In the genomic region with DNA sequence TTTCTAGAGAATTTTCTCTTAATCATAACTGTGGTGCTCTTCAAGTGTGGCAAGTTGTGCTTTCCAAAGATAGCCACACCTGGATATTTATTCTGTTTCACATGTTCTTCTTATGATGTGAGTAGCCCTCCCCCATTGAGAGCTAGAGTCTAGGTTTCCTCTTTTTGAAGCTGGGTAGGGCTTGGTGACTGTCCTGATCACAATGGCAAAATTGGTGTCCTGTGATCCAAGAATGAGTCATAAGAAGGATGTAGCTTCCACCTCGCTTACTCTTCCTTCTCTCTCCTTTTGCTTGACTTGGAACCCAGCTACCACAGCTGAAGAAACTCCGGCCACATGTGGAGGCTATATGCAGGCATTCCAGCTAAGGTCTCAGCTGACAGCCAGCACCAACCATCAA, we compare ENCODE assay signal across 1 cellular context.
TF ChIP-seq lines count a peak whose summit lies in the region.

No MANE protein-coding gene starts in this region.

TF ChIP-seq in IMR-90, 13 proteins besides CTCF, POLR2A, EP300 and RAD21 (continued from another document):
- TF ChIP-seq, protein P1, sequence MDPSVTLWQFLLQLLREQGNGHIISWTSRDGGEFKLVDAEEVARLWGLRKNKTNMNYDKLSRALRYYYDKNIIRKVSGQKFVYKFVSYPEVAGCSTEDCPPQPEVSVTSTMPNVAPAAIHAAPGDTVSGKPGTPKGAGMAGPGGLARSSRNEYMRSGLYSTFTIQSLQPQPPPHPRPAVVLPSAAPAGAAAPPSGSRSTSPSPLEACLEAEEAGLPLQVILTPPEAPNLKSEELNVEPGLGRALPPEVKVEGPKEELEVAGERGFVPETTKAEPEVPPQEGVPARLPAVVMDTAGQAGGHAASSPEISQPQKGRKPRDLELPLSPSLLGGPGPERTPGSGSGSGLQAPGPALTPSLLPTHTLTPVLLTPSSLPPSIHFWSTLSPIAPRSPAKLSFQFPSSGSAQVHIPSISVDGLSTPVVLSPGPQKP (IDR thresholded peaks at IDR 0.05; ENCODE audit: borderline replicate concordance, low read depth, low read length) = no peak
- TF ChIP-seq FOS (IDR thresholded peaks at IDR 0.05; ENCODE audit: low read depth, low read length) = no peak
- no peak for TF ChIP-seq MAFK (IDR thresholded peaks at IDR 0.05; ENCODE audit: low read depth, low read length)
- TF ChIP-seq CEBPB (IDR thresholded peaks at IDR 0.05; ENCODE audit: low read depth, low read length) = no peak
- TF ChIP-seq, protein P2, sequence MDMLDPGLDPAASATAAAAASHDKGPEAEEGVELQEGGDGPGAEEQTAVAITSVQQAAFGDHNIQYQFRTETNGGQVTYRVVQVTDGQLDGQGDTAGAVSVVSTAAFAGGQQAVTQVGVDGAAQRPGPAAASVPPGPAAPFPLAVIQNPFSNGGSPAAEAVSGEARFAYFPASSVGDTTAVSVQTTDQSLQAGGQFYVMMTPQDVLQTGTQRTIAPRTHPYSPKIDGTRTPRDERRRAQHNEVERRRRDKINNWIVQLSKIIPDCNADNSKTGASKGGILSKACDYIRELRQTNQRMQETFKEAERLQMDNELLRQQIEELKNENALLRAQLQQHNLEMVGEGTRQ (IDR thresholded peaks at IDR 0.05; ENCODE audit: low read depth, low read length) = no peak
- TF ChIP-seq MXI1 (IDR thresholded peaks at IDR 0.05; ENCODE audit: borderline replicate concordance, low read depth, low read length) = no peak
- no peak for TF ChIP-seq SMC3 (IDR thresholded peaks at IDR 0.05; ENCODE audit: low read depth, low read length)
- TF ChIP-seq BHLHE40 (IDR thresholded peaks at IDR 0.05; ENCODE audit: low read depth, low read length) = no peak
